26 cellular contexts compared by ENCODE assay signal in genomic region chr18:59015531-59016152, GRCh38.
"Had no signal": no experiment of that assay in that cellular context is flagged by ENCODE, and none has a peak within 500 bp of the region (broad histone marks: within the 10 kb centered on the region; RNA-seq: fewer than 3 reads in every experiment).

No MANE protein-coding gene starts in this region.

- H3K9me3 ChIP-seq: neutrophil, pancreas, psoas muscle, thyroid gland, upper lobe of right lung had no signal

- H3K27me3 ChIP-seq: neutrophil, pancreas, thyroid gland, upper lobe of right lung had no signal

- H3K27ac Mint-ChIP-seq: activated CD4-positive, alpha-beta memory T cell treated with anti-CD3 and anti-CD28 coated beads, Interleukin-2, amount 10 ng/mL, durations not matched to agents 7 days and 5 days; activated CD4-positive, alpha-beta T cell treated with anti-CD3 and anti-CD28 coated beads, Interleukin-2, amount 10 ng/mL, durations not matched to agents 24 days and 14 days; activated naive CD4-positive, alpha-beta T cell treated with anti-CD3 and anti-CD28 coated beads, Interleukin-2, amount 10 ng/mL, durations not matched to agents 7 days and 5 days; activated naive CD8-positive, alpha-beta T cell treated with anti-CD3 and anti-CD28 coated beads, Interleukin-2, amount 50 U/mL, for 24 hours; activated T-cell treated with anti-CD3 and anti-CD28 coated beads, Interleukin-2, amount 50 U/mL, for 72 hours; dendritic cell treated with granulocyte-macrophage colony-stimulating factor and Interleukin-4, amounts not matched to agents 40 ng/mL and 50 ng/mL, for 4 days; natural killer cell treated with Interleukin-12 subunit alpha and Interleukin-12 subunit beta and Interleukin-15 and Interleukin-18, amount 100 ng/mL, for 72 hours; stimulated activated naive CD8-positive, alpha-beta T cell treated with anti-CD3 and anti-CD28 coated beads, Interleukin-15, Interleukin-2, amounts not matched to agents 100 ng/mL and 50 ng/mL, for 24 hours; T-helper 17 cell had no signal

- H3K4me3 Mint-ChIP-seq: activated CD4-positive, alpha-beta memory T cell treated with anti-CD3 and anti-CD28 coated beads, Interleukin-2, amount 10 ng/mL, durations not matched to agents 7 days and 5 days; activated CD4-positive, alpha-beta T cell treated with anti-CD3 and anti-CD28 coated beads, Interleukin-2, amount 10 ng/mL, durations not matched to agents 24 days and 14 days; activated naive CD4-positive, alpha-beta T cell treated with anti-CD3 and anti-CD28 coated beads, Interleukin-2, amount 10 ng/mL, durations not matched to agents 7 days and 5 days; activated naive CD8-positive, alpha-beta T cell treated with anti-CD3 and anti-CD28 coated beads, Interleukin-2, amount 50 U/mL, for 24 hours; activated T-cell treated with anti-CD3 and anti-CD28 coated beads, Interleukin-2, amount 50 U/mL, for 72 hours; dendritic cell treated with granulocyte-macrophage colony-stimulating factor and Interleukin-4, amounts not matched to agents 40 ng/mL and 50 ng/mL, for 4 days; natural killer cell treated with Interleukin-12 subunit alpha and Interleukin-12 subunit beta and Interleukin-15 and Interleukin-18, amount 100 ng/mL, for 72 hours; stimulated activated naive CD8-positive, alpha-beta T cell treated with anti-CD3 and anti-CD28 coated beads, Interleukin-15, Interleukin-2, amounts not matched to agents 100 ng/mL and 50 ng/mL, for 24 hours; T-helper 17 cell had no signal

- H3K4me1 ChIP-seq: pancreas, upper lobe of right lung had no signal

- H3K27ac ChIP-seq: neutrophil, pancreas, psoas muscle, thyroid gland, upper lobe of right lung had no signal

- H3K9me3 Mint-ChIP-seq: activated CD4-positive, alpha-beta T cell treated with anti-CD3 and anti-CD28 coated beads, Interleukin-2, amount 10 ng/mL, durations not matched to agents 24 days and 14 days; natural killer cell treated with Interleukin-12 subunit alpha and Interleukin-12 subunit beta and Interleukin-15 and Interleukin-18, amount 100 ng/mL, for 72 hours had no signal

- H3K4me3 ChIP-seq: pancreas, psoas muscle, thyroid gland, upper lobe of right lung had no signal

- DNase-seq: activated CD4-positive, alpha-beta memory T cell treated with anti-CD3 and anti-CD28 coated beads, Interleukin-2, amount 10 ng/mL, durations not matched to agents 7 days and 5 days; activated CD4-positive, alpha-beta T cell treated with anti-CD3 and anti-CD28 coated beads, Interleukin-2, amount 10 ng/mL, durations not matched to agents 24 days and 14 days; activated effector memory CD4-positive, alpha-beta T cell treated with Interleukin-2 at 50 U/mL for 16 hours; activated naive CD4-positive, alpha-beta T cell treated with anti-CD3 and anti-CD28 coated beads, Interleukin-2, amount 10 ng/mL, durations not matched to agents 7 days and 5 days; activated naive CD8-positive, alpha-beta T cell treated with anti-CD3 and anti-CD28 coated beads, Interleukin-2, amount 50 U/mL, for 24 hours; activated T-cell treated with anti-CD3 and anti-CD28 coated beads, Interleukin-2, amount 50 U/mL, for 72 hours; effector CD4-positive, alpha-beta T cell; erythroblast; foreskin melanocyte; hippocampal formation; left ventricle myocardium superior; mammary epithelial cell; midbrain; pancreas; psoas muscle; right cardiac atrium; stimulated activated CD4-positive, alpha-beta T cell treated with anti-CD3 and anti-CD28 coated beads, Interleukin-12 subunit alpha, Interleukin-12 subunit beta, amount 100 ng/mL, for 4 hours; substantia nigra; T-helper 17 cell; thyroid gland; upper lobe of right lung had no signal

- ATAC-seq: activated CD4-positive, CD25-positive, alpha-beta regulatory T cell treated with anti-CD3 and anti-CD28 coated beads, Interleukin-2, amount 50 U/mL, for 24 hours; activated naive CD8-positive, alpha-beta T cell treated with anti-CD3 and anti-CD28 coated beads, Interleukin-2, amount 50 U/mL, for 24 hours; activated T-cell treated with anti-CD3 and anti-CD28 coated beads, Interleukin-2, amount 50 U/mL, for 72 hours; left ventricle myocardium superior; pancreas; psoas muscle; right cardiac atrium; T-helper 17 cell; upper lobe of right lung had no signal

- H3K36me3 ChIP-seq: neutrophil, pancreas, thyroid gland, upper lobe of right lung had no signal

- H3K4me1 Mint-ChIP-seq: activated CD4-positive, alpha-beta memory T cell treated with anti-CD3 and anti-CD28 coated beads, Interleukin-2, amount 10 ng/mL, durations not matched to agents 7 days and 5 days; activated CD4-positive, alpha-beta T cell treated with anti-CD3 and anti-CD28 coated beads, Interleukin-2, amount 10 ng/mL, durations not matched to agents 24 days and 14 days; activated naive CD4-positive, alpha-beta T cell treated with anti-CD3 and anti-CD28 coated beads, Interleukin-2, amount 10 ng/mL, durations not matched to agents 7 days and 5 days; activated naive CD8-positive, alpha-beta T cell treated with anti-CD3 and anti-CD28 coated beads, Interleukin-2, amount 50 U/mL, for 24 hours; T-helper 17 cell had no signal

- H3K36me3 Mint-ChIP-seq: activated naive CD4-positive, alpha-beta T cell treated with anti-CD3 and anti-CD28 coated beads, Interleukin-2, amount 10 ng/mL, durations not matched to agents 7 days and 5 days had no signal
